In the genomic region with DNA sequence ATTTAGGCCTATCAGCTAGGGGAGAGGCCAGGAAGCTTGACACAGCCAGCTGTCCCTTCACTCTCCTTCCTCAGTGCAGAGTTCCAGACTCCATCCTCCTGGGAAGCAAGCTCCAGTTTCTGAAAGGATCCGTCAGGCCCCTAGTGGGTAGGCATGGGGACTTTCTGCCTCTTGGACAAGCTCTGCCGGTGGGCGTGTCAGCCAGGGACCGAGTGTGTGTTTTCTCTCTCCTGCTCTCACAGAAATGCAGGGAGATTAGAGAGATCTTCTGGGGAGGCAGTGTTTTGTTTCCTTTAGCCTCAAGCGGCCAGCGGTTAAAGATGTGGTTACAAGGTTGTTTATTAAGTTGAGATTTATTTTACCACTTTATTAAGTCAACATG, we compare ENCODE assay signal across 1 cellular context.
TF ChIP-seq lines count a peak whose summit lies in the region.

No MANE protein-coding gene starts in this region.

TF ChIP-seq in IMR-90, 13 proteins besides CTCF, POLR2A, EP300 and RAD21 (continued from another document):
- TF ChIP-seq CHD1 (IDR thresholded peaks at IDR 0.05; ENCODE audit: low read depth, low read length) (no peak), MAZ (IDR thresholded peaks at IDR 0.05; ENCODE audit: borderline replicate concordance, low read depth, low read length) (no peak), ELK1 (IDR thresholded peaks at IDR 0.05; ENCODE audit: borderline replicate concordance, low read depth, low read length) (no peak), FOS (IDR thresholded peaks at IDR 0.05; ENCODE audit: low read depth, low read length) (no peak), RFX5 (IDR thresholded peaks at IDR 0.05; ENCODE audit: low read depth, low read length) (no peak), RCOR1 (IDR thresholded peaks at IDR 0.05; ENCODE audit: insufficient replicate concordance, low read length) (no peak), CEBPB (IDR thresholded peaks at IDR 0.05; ENCODE audit: low read depth, low read length) (no peak), NFE2L2 (IDR thresholded peaks at IDR 0.05; ENCODE audit: low read depth, low read length) (no peak)
TF ChIP-seq in IMR-90: peak in this region for 0.
